Comparison of ENCODE assay signal across 1 cellular context in the genomic region with DNA sequence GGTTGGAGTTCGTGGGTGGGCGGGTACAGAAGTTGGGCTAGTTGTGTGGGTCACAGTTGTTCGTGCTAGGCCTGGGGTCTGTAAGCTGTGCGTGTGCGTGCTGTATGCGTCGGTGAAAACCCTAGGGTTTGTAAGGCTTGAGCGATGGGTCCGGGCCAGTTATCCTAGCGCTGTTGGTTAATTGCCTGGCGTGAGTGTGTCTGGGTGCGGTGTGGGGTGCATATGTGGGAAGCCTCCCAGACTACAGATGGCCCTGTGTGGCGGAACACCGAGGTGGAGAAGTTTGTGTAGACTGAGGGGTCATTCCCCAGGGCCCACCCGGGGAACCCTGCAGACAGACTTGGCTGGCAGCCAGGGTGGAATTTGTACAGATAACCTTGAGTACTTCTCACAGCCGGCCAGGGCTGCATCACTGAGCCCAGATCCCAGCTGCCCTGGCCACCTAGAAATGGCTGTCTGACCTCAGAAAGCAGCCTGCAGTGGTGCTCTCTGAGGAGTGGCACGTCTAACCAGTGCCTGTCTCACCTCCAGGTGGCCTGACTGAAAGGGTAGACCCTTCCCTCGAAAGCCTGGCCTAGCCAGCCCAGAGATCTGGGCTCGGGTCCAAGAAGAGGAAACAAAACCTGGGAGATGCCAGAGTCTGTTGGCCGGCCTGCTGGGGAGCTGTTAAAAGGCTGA.
TF ChIP-seq lines count a peak whose summit lies in the region.

No MANE protein-coding gene starts in this region.

TF ChIP-seq in HepG2, 621 proteins besides CTCF, POLR2A, EP300 and RAD21 (continued from another document and continues in another):
- TF ChIP-seq, protein P1, sequence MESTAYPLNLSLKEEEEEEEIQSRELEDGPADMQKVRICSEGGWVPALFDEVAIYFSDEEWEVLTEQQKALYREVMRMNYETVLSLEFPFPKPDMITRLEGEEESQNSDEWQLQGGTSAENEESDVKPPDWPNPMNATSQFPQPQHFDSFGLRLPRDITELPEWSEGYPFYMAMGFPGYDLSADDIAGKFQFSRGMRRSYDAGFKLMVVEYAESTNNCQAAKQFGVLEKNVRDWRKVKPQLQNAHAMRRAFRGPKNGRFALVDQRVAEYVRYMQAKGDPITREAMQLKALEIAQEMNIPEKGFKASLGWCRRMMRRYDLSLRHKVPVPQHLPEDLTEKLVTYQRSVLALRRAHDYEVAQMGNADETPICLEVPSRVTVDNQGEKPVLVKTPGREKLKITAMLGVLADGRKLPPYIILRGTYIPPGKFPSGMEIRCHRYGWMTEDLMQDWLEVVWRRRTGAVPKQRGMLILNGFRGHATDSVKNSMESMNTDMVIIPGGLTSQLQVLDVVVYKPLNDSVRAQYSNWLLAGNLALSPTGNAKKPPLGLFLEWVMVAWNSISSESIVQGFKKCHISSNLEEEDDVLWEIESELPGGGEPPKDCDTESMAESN (CRISPR knock-in tag; conservative IDR thresholded peaks at IDR 0.05) = no peak
- peak; percentile 8; the same call in 1 of the 2 replicates for TF ChIP-seq ZNF816 (CRISPR knock-in tag; IDR thresholded peaks at IDR 0.05; ENCODE audit: borderline replicate concordance)
- TF ChIP-seq, protein P2, sequence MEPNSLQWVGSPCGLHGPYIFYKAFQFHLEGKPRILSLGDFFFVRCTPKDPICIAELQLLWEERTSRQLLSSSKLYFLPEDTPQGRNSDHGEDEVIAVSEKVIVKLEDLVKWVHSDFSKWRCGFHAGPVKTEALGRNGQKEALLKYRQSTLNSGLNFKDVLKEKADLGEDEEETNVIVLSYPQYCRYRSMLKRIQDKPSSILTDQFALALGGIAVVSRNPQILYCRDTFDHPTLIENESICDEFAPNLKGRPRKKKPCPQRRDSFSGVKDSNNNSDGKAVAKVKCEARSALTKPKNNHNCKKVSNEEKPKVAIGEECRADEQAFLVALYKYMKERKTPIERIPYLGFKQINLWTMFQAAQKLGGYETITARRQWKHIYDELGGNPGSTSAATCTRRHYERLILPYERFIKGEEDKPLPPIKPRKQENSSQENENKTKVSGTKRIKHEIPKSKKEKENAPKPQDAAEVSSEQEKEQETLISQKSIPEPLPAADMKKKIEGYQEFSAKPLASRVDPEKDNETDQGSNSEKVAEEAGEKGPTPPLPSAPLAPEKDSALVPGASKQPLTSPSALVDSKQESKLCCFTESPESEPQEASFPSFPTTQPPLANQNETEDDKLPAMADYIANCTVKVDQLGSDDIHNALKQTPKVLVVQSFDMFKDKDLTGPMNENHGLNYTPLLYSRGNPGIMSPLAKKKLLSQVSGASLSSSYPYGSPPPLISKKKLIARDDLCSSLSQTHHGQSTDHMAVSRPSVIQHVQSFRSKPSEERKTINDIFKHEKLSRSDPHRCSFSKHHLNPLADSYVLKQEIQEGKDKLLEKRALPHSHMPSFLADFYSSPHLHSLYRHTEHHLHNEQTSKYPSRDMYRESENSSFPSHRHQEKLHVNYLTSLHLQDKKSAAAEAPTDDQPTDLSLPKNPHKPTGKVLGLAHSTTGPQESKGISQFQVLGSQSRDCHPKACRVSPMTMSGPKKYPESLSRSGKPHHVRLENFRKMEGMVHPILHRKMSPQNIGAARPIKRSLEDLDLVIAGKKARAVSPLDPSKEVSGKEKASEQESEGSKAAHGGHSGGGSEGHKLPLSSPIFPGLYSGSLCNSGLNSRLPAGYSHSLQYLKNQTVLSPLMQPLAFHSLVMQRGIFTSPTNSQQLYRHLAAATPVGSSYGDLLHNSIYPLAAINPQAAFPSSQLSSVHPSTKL (CRISPR knock-in tag; IDR thresholded peaks at IDR 0.05) = peak; percentile 23; the same call in 1 of the 2 replicates
- peak; percentile 77; the same call in 1 of the 2 replicates for TF ChIP-seq SAFB2 (CRISPR knock-in tag; IDR thresholded peaks at IDR 0.05; ENCODE audit: borderline replicate concordance, low read depth)
- peak; percentile 49; the same call in 1 of the 2 replicates for TF ChIP-seq SIN3A (IDR thresholded peaks at IDR 0.05; ENCODE audit: borderline replicate concordance, low read depth, low read length)
- peak; percentile 29; the same call in 1 of the 2 replicates for TF ChIP-seq ARHGAP35 (CRISPR knock-in tag; IDR thresholded peaks at IDR 0.05; ENCODE audit: borderline replicate concordance)
- TF ChIP-seq, protein P3, sequence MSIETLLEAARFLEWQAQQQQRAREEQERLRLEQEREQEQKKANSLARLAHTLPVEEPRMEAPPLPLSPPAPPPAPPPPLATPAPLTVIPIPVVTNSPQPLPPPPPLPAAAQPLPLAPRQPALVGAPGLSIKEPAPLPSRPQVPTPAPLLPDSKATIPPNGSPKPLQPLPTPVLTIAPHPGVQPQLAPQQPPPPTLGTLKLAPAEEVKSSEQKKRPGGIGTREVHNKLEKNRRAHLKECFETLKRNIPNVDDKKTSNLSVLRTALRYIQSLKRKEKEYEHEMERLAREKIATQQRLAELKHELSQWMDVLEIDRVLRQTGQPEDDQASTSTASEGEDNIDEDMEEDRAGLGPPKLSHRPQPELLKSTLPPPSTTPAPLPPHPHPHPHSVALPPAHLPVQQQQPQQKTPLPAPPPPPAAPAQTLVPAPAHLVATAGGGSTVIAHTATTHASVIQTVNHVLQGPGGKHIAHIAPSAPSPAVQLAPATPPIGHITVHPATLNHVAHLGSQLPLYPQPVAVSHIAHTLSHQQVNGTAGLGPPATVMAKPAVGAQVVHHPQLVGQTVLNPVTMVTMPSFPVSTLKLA (IDR thresholded peaks at IDR 0.05) = no peak
- TF ChIP-seq SP5 (CRISPR knock-in tag; IDR thresholded peaks at IDR 0.05; ENCODE audit: borderline replicate concordance, low read depth) = 0 out of 2 replicates have a peak, but pooled peaks have one; percentile 12
- no peak for TF ChIP-seq NR2F1 (CRISPR knock-in tag; IDR thresholded peaks at IDR 0.05)
- peak; percentile 44; the same call in 1 of the 2 replicates for TF ChIP-seq NR2F6 (IDR thresholded peaks at IDR 0.05)
- no peak; the same call in 1 of the 2 replicates for TF ChIP-seq NR2F6 (CRISPR knock-in tag; IDR thresholded peaks at IDR 0.05)
- TF ChIP-seq, protein P4, sequence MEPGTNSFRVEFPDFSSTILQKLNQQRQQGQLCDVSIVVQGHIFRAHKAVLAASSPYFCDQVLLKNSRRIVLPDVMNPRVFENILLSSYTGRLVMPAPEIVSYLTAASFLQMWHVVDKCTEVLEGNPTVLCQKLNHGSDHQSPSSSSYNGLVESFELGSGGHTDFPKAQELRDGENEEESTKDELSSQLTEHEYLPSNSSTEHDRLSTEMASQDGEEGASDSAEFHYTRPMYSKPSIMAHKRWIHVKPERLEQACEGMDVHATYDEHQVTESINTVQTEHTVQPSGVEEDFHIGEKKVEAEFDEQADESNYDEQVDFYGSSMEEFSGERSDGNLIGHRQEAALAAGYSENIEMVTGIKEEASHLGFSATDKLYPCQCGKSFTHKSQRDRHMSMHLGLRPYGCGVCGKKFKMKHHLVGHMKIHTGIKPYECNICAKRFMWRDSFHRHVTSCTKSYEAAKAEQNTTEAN (CRISPR knock-in tag; conservative IDR thresholded peaks at IDR 0.05) = 0 out of 2 replicates have a peak, but pooled peaks have one; percentile 29
- no peak for TF ChIP-seq CEBPG (CRISPR knock-in tag; IDR thresholded peaks at IDR 0.05)
- TF ChIP-seq, protein P5, sequence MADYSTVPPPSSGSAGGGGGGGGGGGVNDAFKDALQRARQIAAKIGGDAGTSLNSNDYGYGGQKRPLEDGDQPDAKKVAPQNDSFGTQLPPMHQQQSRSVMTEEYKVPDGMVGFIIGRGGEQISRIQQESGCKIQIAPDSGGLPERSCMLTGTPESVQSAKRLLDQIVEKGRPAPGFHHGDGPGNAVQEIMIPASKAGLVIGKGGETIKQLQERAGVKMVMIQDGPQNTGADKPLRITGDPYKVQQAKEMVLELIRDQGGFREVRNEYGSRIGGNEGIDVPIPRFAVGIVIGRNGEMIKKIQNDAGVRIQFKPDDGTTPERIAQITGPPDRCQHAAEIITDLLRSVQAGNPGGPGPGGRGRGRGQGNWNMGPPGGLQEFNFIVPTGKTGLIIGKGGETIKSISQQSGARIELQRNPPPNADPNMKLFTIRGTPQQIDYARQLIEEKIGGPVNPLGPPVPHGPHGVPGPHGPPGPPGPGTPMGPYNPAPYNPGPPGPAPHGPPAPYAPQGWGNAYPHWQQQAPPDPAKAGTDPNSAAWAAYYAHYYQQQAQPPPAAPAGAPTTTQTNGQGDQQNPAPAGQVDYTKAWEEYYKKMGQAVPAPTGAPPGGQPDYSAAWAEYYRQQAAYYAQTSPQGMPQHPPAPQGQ (CRISPR knock-in tag; IDR thresholded peaks at IDR 0.05; ENCODE audit: borderline replicate concordance) = no peak
- no peak for TF ChIP-seq ZNF549 (CRISPR knock-in tag; IDR thresholded peaks at IDR 0.05)
- TF ChIP-seq SNAI1 (CRISPR knock-in tag; IDR thresholded peaks at IDR 0.05; ENCODE audit: borderline replicate concordance) = peak; percentile 42; the same call in 1 of the 2 replicates
- TF ChIP-seq, protein P6, sequence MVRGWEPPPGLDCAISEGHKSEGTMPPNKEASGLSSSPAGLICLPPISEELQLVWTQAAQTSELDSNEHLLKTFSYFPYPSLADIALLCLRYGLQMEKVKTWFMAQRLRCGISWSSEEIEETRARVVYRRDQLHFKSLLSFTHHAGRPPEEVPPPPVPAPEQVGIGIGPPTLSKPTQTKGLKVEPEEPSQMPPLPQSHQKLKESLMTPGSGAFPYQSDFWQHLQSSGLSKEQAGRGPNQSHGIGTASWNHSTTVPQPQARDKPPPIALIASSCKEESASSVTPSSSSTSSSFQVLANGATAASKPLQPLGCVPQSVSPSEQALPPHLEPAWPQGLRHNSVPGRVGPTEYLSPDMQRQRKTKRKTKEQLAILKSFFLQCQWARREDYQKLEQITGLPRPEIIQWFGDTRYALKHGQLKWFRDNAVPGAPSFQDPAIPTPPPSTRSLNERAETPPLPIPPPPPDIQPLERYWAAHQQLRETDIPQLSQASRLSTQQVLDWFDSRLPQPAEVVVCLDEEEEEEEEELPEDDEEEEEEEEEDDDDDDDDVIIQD (CRISPR knock-in tag; IDR thresholded peaks at IDR 0.05; ENCODE audit: low read depth) = no peak
- peak; percentile 14 for TF ChIP-seq SALL1 (CRISPR knock-in tag; IDR thresholded peaks at IDR 0.05)
- TF ChIP-seq ZNF567 (CRISPR knock-in tag; IDR thresholded peaks at IDR 0.05; ENCODE audit: borderline replicate concordance) = peak; percentile 65; the same call in 1 of the 2 replicates
- peak; percentile 63; the same call in 1 of the 2 replicates for TF ChIP-seq ZZZ3 (CRISPR knock-in tag; IDR thresholded peaks at IDR 0.05; ENCODE audit: borderline replicate concordance)
- TF ChIP-seq, protein P7, sequence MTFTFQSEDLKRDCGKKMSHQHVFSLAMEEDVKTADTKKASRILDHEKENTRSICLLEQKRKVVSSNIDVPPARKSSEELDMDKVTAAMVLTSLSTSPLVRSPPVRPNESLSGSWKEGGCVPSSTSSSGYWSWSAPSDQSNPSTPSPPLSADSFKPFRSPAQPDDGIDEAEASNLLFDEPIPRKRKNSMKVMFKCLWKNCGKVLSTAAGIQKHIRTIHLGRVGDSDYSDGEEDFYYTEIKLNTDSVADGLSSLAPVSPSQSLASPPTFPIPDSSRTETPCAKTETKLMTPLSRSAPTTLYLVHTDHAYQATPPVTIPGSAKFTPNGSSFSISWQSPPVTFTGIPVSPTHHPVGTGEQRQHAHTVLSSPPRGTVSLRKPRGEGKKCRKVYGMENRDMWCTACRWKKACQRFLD (CRISPR knock-in tag; IDR thresholded peaks at IDR 0.05; ENCODE audit: borderline replicate concordance) = peak; percentile 4; the same call in 1 of the 2 replicates
- TF ChIP-seq NCOA5 (CRISPR knock-in tag; IDR thresholded peaks at IDR 0.05) = no peak
- TF ChIP-seq, protein P8, sequence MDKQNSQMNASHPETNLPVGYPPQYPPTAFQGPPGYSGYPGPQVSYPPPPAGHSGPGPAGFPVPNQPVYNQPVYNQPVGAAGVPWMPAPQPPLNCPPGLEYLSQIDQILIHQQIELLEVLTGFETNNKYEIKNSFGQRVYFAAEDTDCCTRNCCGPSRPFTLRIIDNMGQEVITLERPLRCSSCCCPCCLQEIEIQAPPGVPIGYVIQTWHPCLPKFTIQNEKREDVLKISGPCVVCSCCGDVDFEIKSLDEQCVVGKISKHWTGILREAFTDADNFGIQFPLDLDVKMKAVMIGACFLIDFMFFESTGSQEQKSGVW (CRISPR knock-in tag; IDR thresholded peaks at IDR 0.05; ENCODE audit: borderline replicate concordance) = no peak
- TF ChIP-seq, protein P9, sequence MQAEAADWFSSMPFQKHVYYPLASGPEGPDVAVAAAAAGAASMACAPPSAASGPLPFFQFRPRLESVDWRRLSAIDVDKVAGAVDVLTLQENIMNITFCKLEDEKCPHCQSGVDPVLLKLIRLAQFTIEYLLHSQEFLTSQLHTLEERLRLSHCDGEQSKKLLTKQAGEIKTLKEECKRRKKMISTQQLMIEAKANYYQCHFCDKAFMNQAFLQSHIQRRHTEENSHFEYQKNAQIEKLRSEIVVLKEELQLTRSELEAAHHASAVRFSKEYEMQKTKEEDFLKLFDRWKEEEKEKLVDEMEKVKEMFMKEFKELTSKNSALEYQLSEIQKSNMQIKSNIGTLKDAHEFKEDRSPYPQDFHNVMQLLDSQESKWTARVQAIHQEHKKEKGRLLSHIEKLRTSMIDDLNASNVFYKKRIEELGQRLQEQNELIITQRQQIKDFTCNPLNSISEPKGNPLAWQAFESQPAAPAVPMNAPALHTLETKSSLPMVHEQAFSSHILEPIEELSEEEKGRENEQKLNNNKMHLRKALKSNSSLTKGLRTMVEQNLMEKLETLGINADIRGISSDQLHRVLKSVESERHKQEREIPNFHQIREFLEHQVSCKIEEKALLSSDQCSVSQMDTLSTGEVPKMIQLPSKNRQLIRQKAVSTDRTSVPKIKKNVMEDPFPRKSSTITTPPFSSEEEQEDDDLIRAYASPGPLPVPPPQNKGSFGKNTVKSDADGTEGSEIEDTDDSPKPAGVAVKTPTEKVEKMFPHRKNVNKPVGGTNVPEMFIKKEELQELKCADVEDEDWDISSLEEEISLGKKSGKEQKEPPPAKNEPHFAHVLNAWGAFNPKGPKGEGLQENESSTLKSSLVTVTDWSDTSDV (CRISPR knock-in tag; IDR thresholded peaks at IDR 0.05) = no peak; the same call in 1 of the 2 replicates
- TF ChIP-seq, protein P10, sequence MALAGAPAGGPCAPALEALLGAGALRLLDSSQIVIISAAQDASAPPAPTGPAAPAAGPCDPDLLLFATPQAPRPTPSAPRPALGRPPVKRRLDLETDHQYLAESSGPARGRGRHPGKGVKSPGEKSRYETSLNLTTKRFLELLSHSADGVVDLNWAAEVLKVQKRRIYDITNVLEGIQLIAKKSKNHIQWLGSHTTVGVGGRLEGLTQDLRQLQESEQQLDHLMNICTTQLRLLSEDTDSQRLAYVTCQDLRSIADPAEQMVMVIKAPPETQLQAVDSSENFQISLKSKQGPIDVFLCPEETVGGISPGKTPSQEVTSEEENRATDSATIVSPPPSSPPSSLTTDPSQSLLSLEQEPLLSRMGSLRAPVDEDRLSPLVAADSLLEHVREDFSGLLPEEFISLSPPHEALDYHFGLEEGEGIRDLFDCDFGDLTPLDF (CRISPR knock-in tag; IDR thresholded peaks at IDR 0.05) = 0 out of 2 replicates have a peak, but pooled peaks have one; percentile 41
- TF ChIP-seq CBFB (CRISPR knock-in tag; IDR thresholded peaks at IDR 0.05) = no peak
- TF ChIP-seq RARA (CRISPR knock-in tag; IDR thresholded peaks at IDR 0.05) = peak; percentile 61; the same call in 1 of the 2 replicates
